ENCODE assay signal across 1 cellular context in the genomic region with DNA sequence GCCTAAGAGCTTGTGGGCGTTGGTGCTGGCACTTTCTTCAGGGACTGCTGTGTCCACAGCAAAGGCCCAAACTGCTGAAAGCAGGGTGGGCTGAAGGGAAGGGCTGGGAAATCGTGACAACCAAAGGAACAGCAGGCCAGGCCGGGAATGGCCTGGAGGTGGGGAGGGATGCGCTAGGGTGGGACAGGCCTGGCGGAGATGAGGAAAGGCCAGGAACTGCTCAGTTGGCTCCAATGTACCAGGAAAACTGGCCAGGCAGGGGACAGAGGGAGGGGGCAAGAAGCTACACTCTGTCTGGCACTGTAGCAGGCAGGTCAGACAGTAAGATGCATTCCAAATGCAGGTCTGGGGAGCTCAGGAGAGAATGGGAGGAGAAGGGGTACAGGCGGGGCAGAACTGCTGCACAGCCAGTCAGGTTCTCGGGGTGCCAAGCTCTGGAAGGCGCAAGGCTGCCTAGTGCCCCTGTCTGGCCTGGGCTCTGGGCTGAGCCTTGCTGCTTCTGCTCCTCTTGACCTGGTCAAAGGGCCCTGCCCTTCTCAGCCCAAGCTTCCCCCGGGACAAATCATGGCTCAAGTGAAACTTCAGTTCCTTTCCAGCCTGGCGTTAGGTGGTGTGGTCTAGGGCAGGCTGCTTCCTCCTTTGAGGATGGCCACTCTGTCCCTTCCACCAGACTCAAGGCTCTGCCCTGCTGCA.
TF ChIP-seq lines count a peak whose summit lies in the region.

No MANE protein-coding gene starts in this region.

TF ChIP-seq in GM23338, 12 proteins besides CTCF, POLR2A, EP300 and RAD21 (continued from another document):
- TF ChIP-seq, protein P1, sequence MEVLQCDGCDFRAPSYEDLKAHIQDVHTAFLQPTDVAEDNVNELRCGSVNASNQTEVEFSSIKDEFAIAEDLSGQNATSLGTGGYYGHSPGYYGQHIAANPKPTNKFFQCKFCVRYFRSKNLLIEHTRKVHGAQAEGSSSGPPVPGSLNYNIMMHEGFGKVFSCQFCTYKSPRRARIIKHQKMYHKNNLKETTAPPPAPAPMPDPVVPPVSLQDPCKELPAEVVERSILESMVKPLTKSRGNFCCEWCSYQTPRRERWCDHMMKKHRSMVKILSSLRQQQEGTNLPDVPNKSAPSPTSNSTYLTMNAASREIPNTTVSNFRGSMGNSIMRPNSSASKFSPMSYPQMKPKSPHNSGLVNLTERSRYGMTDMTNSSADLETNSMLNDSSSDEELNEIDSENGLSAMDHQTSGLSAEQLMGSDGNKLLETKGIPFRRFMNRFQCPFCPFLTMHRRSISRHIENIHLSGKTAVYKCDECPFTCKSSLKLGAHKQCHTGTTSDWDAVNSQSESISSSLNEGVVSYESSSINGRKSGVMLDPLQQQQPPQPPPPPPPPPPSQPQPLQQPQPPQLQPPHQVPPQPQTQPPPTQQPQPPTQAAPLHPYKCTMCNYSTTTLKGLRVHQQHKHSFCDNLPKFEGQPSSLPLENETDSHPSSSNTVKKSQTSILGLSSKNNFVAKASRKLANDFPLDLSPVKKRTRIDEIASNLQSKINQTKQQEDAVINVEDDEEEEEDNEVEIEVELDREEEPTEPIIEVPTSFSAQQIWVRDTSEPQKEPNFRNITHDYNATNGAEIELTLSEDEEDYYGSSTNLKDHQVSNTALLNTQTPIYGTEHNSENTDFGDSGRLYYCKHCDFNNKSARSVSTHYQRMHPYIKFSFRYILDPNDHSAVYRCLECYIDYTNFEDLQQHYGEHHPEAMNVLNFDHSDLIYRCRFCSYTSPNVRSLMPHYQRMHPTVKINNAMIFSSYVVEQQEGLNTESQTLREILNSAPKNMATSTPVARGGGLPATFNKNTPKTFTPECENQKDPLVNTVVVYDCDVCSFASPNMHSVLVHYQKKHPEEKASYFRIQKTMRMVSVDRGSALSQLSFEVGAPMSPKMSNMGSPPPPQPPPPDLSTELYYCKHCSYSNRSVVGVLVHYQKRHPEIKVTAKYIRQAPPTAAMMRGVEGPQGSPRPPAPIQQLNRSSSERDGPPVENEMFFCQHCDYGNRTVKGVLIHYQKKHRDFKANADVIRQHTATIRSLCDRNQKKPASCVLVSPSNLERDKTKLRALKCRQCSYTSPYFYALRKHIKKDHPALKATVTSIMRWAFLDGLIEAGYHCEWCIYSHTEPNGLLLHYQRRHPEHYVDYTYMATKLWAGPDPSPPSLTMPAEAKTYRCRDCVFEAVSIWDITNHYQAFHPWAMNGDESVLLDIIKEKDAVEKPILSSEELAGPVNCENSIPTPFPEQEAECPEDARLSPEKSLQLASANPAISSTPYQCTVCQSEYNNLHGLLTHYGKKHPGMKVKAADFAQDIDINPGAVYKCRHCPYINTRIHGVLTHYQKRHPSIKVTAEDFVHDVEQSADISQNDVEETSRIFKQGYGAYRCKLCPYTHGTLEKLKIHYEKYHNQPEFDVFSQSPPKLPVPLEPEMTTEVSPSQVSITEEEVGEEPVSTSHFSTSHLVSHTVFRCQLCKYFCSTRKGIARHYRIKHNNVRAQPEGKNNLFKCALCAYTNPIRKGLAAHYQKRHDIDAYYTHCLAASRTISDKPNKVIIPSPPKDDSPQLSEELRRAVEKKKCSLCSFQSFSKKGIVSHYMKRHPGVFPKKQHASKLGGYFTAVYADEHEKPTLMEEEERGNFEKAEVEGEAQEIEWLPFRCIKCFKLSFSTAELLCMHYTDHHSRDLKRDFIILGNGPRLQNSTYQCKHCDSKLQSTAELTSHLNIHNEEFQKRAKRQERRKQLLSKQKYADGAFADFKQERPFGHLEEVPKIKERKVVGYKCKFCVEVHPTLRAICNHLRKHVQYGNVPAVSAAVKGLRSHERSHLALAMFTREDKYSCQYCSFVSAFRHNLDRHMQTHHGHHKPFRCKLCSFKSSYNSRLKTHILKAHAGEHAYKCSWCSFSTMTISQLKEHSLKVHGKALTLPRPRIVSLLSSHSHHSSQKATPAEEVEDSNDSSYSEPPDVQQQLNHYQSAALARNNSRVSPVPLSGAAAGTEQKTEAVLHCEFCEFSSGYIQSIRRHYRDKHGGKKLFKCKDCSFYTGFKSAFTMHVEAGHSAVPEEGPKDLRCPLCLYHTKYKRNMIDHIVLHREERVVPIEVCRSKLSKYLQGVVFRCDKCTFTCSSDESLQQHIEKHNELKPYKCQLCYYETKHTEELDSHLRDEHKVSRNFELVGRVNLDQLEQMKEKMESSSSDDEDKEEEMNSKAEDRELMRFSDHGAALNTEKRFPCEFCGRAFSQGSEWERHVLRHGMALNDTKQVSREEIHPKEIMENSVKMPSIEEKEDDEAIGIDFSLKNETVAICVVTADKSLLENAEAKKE (CRISPR knock-in tag; IDR thresholded peaks at IDR 0.05) = no peak
- TF ChIP-seq POLR2AphosphoS5 (IDR thresholded peaks at IDR 0.05; ENCODE audit: low read depth) (no peak), ZNF114 (CRISPR knock-in tag; IDR thresholded peaks at IDR 0.05) (no peak), CREB1 (CRISPR knock-in tag; IDR thresholded peaks at IDR 0.05; ENCODE audit: low read depth) (no peak)
